8 cellular contexts compared by ENCODE assay signal in the genomic region with DNA sequence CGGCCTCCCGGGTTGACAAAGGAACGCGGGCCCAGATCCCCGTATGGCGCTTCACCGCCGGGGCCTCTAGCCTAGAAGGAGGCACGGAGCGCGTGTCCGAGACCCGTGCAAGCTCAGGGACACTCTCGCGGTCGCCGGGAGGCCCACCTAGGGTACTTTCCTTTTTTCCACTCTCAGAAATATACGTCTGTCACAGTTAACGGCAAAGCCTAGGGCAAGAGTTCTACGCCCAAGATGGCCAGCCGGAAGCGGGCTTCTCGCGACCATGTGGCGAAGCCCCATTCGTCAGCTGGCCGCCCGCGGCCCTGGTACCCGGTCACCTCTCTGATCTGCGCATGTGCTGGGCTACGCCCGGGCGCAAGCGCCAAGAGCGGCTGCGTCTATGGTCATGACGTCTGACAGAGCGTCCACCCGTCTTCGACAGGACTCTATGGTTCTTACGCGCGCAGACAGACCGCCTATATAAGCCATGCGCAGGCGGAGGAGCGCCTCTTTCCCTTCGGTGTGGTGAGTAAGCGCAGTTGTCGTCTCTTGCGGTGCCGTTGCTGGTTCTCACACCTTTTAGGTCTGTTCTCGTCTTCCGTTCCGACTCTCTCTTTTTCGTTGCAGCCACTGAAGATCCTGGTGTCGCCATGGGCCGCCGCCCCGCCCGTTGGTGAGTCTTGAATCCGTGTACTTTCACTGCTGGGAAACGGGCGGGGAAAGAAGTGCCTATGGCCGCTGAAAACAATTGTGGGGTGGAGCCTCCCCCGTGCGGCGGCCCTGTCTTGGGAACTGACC. TPM values are rescaled to one million over a fixed set of nuclear protein-coding genes. Genes with fewer than 3 reads are reported as not detected.
DNase-seq lines count a peak whose midpoint lies in the region; ATAC-seq and TF ChIP-seq lines count a peak whose summit lies in the region.

Gene RPL10 (plus strand): TSS at position 490 of the 780 bp plus-strand sequence. CDS start 143 bp downstream, at position 633.

- CTCF ChIA-PET in Caco-2 (lab: Charles Lee) = interaction anchor here (0.8 to 1.4 kb wide), 2 partner anchors 25 kb away, joined by 3 to 6 read pairs; no protein-coding TSS in a partner anchor

- H3K27ac ChIP-seq in HUES48 (ENCODE audit: low read depth, low read length) = peak within 1 kb of the TSS; percentile 96

- H3K4me1 ChIP-seq in Caco-2 = peaks cover 21% of the 10 kb centered on the region
- no peaks in the 10 kb centered on the region for H3K4me1 ChIP-seq in HUES48 (ENCODE audit: control insufficient read depth, insufficient read depth, low read length)
- H3K4me1 ChIP-seq in NT2/D1 (ENCODE audit: insufficient read depth, insufficient read length) = peaks cover 2% of the 10 kb centered on the region

- peak within 1 kb of the TSS; percentile 100 for H3K27ac Mint-ChIP-seq in Caco-2 (ENCODE audit: unreplicated experiment)
- peak within 1 kb of the TSS; percentile 99 for H3K27ac Mint-ChIP-seq in effector memory CD8-positive, alpha-beta T cell

- H3K9me3 ChIP-seq in Caco-2 = no peaks in the 10 kb centered on the region
- H3K9me3 ChIP-seq in HUES48 (ENCODE audit: control insufficient read depth, insufficient read depth, low read length) = peaks cover 13% of the 10 kb centered on the region
- no peaks in the 10 kb centered on the region for H3K9me3 ChIP-seq in NT2/D1 (ENCODE audit: insufficient read depth, low read length)

- peak; percentile 95 to 96 for DNase-seq in Caco-2
- DNase-seq in NT2/D1 (ENCODE audit: low read depth, low spot score) = peak; percentile 82
- peak in 2 of 3 experiments; percentile 61 to 76 for DNase-seq in activated CD8-positive, alpha-beta memory T cell treated with anti-CD3 and anti-CD28 coated beads for 48 hours (ENCODE audit: low read depth in 2 of 3, low spot score in 2 of 3)
- DNase-seq in effector memory CD8-positive, alpha-beta T cell = peak; percentile 83 to 87 (median 86)
- peak; percentile 95 for DNase-seq in medulla oblongata (ENCODE audit: extremely low spot score)
- peak; percentile 74 to 89 (median 75) for DNase-seq in stimulated activated CD4-positive, alpha-beta T cell treated with anti-CD3 and anti-CD28 coated beads, TNF-alpha, amount 100 ng/mL, for 48 hours (ENCODE audit: low read depth in 3 of 3)

- TF ChIP-seq CTCF in Caco-2 (IDR thresholded peaks at IDR 0.05; ENCODE audit: insufficient read depth in 1 of 2, low read depth in 1 of 2, low read length in 1 of 2, severe bottlenecking in 1 of 2, unreplicated experiment in 1 of 2) = no peak

- H3K27me3 ChIP-seq in Caco-2 (replicated peaks; ENCODE audit: control insufficient read depth, insufficient read depth, low read length) (no peaks in the 10 kb centered on the region), HUES48 (ENCODE audit: control insufficient read depth, insufficient read depth, low read length) (no peaks in the 10 kb centered on the region), NT2/D1 (ENCODE audit: insufficient read depth, insufficient read length) (no peaks in the 10 kb centered on the region)

- H3K36me3 ChIP-seq in Caco-2 (ENCODE audit: control insufficient read depth, insufficient read depth, low read length) (peaks cover 5% of the 10 kb centered on the region), HUES48 (ENCODE audit: control insufficient read depth, insufficient read depth, low read length) (peaks cover 20% of the 10 kb centered on the region), NT2/D1 (ENCODE audit: insufficient read depth, insufficient read length, low read length) (peaks cover 29% of the 10 kb centered on the region)

- no peaks in the 10 kb centered on the region for H3K9me3 Mint-ChIP-seq in Caco-2 (ENCODE audit: unreplicated experiment)
- no peaks in the 10 kb centered on the region for H3K9me3 Mint-ChIP-seq in effector memory CD8-positive, alpha-beta T cell

- H3K9ac ChIP-seq in HUES48 (ENCODE audit: low read depth, low read length) (peak within 1 kb of the TSS; percentile 96), NT2/D1 (ENCODE audit: insufficient read length, low read depth) (peak within 1 kb of the TSS; percentile 85)

- no peaks in the 10 kb centered on the region for H3K27me3 Mint-ChIP-seq in Caco-2 (ENCODE audit: insufficient read depth, unreplicated experiment)
- H3K27me3 Mint-ChIP-seq in effector memory CD8-positive, alpha-beta T cell = no peaks in the 10 kb centered on the region

- H3K4me3 ChIP-seq in Caco-2 (ENCODE audit: low read depth, low read length) = peak within 1 kb of the TSS; percentile 76
- H3K4me3 ChIP-seq in HUES48 (ENCODE audit: low read depth, low read length) = peak within 1 kb of the TSS; percentile 79
- peak within 1 kb of the TSS; percentile 71 for H3K4me3 ChIP-seq in NT2/D1 (ENCODE audit: insufficient read length, low read depth)

- peak; percentile 66 for ATAC-seq in GM21390 (IDR thresholded peaks at IDR 0.05; ENCODE audit: unreplicated experiment)
- ATAC-seq in effector memory CD8-positive, alpha-beta T cell (replicated peaks) = peak; percentile 73

- POLR2A ChIA-PET in Caco-2 (lab: Charles Lee) = interaction anchor here (0.6 to 1.5 kb wide), 9 partner anchors 12 to 127 kb away, joined by 3 to 12 read pairs (median 4); partner anchors contain the start of genes EMD, PLXNA3 and SLC10A3

- H3K4me3 Mint-ChIP-seq in Caco-2 (ENCODE audit: unreplicated experiment) = peak within 1 kb of the TSS; percentile 97
- H3K4me3 Mint-ChIP-seq in effector memory CD8-positive, alpha-beta T cell = peak within 1 kb of the TSS; percentile 98 to 99

- no TSS peak for BruUV-seq in Caco-2 (replicated peaks; lab: Mats Ljungman, UMichigan)

- H3K4me1 Mint-ChIP-seq in Caco-2 (ENCODE audit: low read depth, unreplicated experiment) = peaks cover 8% of the 10 kb centered on the region
- peaks cover 12 to 20% of the 10 kb centered on the region in 2 donors for H3K4me1 Mint-ChIP-seq in effector memory CD8-positive, alpha-beta T cell (ENCODE audit: low read depth in 2 of 2)

- H3K36me3 Mint-ChIP-seq in Caco-2 (ENCODE audit: insufficient read depth, unreplicated experiment) = peaks cover 55% of the 10 kb centered on the region
- peaks cover 46% of the 10 kb centered on the region for H3K36me3 Mint-ChIP-seq in effector memory CD8-positive, alpha-beta T cell (ENCODE audit: insufficient read depth)

- intact Hi-C loops in Caco-2 (cut with micrococcal nuclease; ENCODE audit: unreplicated experiment) = no loop called here

RNA-seq across cellular contexts. Expression of gene RPL10, which starts in this region (rescaled TPM):
- 2,081 and 2,086 TPM in 2 replicates for total RNA-seq in Caco-2 (2022)

Comparison
In these comparisons a context has a peak if more than half of its experiments do, and no peak if none do; other contexts are left out.
1. Peak in every context shown above with its lines: DNase-seq, ATAC-seq, H3K4me3 ChIP-seq and H3K27ac ChIP-seq.